2 cellular contexts compared by ENCODE assay signal in the genomic region with DNA sequence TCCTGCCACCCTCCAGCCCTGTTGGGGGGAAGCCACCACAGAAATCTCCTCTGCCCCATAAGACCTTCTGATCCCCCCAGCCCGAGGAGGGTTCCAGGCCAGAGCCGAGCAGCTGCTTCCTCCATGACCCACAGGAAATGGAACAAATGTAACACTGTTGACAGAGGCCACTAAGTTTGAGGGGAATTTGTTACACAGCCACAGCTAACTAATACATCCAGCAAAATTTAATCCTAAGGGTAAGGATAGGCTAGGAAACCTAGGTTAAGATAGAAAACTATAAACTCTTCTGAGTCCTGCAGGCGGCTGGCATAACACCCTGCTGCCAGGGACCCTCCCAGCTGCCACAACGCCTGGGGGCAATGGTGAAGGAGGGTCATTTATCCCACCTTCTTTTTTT.
A peak's percentile ranks its signal among the peaks of the same experiment; 100 is the strongest.
TF ChIP-seq lines count a peak whose summit lies in the region.

No MANE protein-coding gene starts in this region.

TF ChIP-seq in HepG2, 621 proteins besides CTCF, POLR2A, EP300 and RAD21:
- TF ChIP-seq SRF (IDR thresholded peaks at IDR 0.05; ENCODE audit: low read depth, low read length) (no peak), RBAK (CRISPR knock-in tag; IDR thresholded peaks at IDR 0.05) (peak; percentile 74), ZNF615 (CRISPR knock-in tag; IDR thresholded peaks at IDR 0.05; ENCODE audit: borderline replicate concordance) (no peak)
- TF ChIP-seq, protein P1, sequence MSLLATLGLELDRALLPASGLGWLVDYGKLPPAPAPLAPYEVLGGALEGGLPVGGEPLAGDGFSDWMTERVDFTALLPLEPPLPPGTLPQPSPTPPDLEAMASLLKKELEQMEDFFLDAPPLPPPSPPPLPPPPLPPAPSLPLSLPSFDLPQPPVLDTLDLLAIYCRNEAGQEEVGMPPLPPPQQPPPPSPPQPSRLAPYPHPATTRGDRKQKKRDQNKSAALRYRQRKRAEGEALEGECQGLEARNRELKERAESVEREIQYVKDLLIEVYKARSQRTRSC (CRISPR knock-in tag; IDR thresholded peaks at IDR 0.05; ENCODE audit: low read depth): no peak

TF ChIP-seq in K562, 482 proteins besides CTCF, POLR2A, EP300 and RAD21:
- peak in 1 of 2 experiments; percentile 27; a peak in 1 of 3 replicates for TF ChIP-seq CBX3 (IDR thresholded peaks at IDR 0.05; ENCODE audit: borderline replicate concordance in 1 of 2, low read length in 2 of 2)
- TF ChIP-seq KDM1A (IDR thresholded peaks at IDR 0.05): peak in 1 of 2 experiments; percentile 19; a peak in 2 of 4 replicates
- no peak for TF ChIP-seq SRSF3 (IDR thresholded peaks at IDR 0.05; ENCODE audit: insufficient read depth, low read length)
- TF ChIP-seq ZNF143 (CRISPR knock-in tag; IDR thresholded peaks at IDR 0.05): no peak
- TF ChIP-seq ZNF282 (CRISPR knock-in tag; IDR thresholded peaks at IDR 0.05): no peak
- peak; percentile 72 for TF ChIP-seq BCOR (IDR thresholded peaks at IDR 0.05)
- TF ChIP-seq ATF1 (CRISPR knock-in tag; IDR thresholded peaks at IDR 0.05): no peak
- no peak for TF ChIP-seq ATF1 (tag; IDR thresholded peaks at IDR 0.05)
- TF ChIP-seq TRIM28 (IDR thresholded peaks at IDR 0.05): 0 out of 2 replicates have a peak, but pooled peaks have one; percentile 46
- no peak for TF ChIP-seq PML (IDR thresholded peaks at IDR 0.05; ENCODE audit: low read length)
